7 cellular contexts compared by ENCODE assay signal in genomic region chr3:114454592-114455251, GRCh38.
A peak's percentile ranks its signal among the peaks of the same experiment; 100 is the strongest.
DNase-seq lines count a peak whose midpoint lies in the region; ATAC-seq and TF ChIP-seq lines count a peak whose summit lies in the region.

No MANE protein-coding gene starts in this region.

- no peaks in the 10 kb centered on the region for H3K9me2 ChIP-seq in OCI-LY7 (ENCODE audit: insufficient read depth, low read length)

- peak overlapping the region; percentile 40 for H3K27ac ChIP-seq in OCI-LY7 (ENCODE audit: low read depth, low read length, poor library complexity, severe bottlenecking)

- no peaks in the 10 kb centered on the region for H3K79me2 ChIP-seq in OCI-LY7 (ENCODE audit: insufficient read depth, low read depth, low read length)

- BruUV-seq in OCI-LY7 (replicated peaks; lab: Mats Ljungman, UMichigan) = no TSS peak

- H2AFZ ChIP-seq in OCI-LY7 (ENCODE audit: low read length) = peak overlapping the region; percentile 82

- peak overlapping the region; percentile 89 for H3K4me2 ChIP-seq in OCI-LY7 (ENCODE audit: low read length)

- H3K4me1 ChIP-seq in OCI-LY7 (ENCODE audit: insufficient read depth, low read length, poor library complexity, severe bottlenecking) = peaks cover 77% of the 10 kb centered on the region

- CTCF ChIA-PET in OCI-LY7 (lab: Charles Lee; ENCODE audit: unreplicated experiment) = no interaction called here

- no peaks in the 10 kb centered on the region for H3K36me3 ChIP-seq in OCI-LY7 (ENCODE audit: insufficient read depth, low read length)

- no peaks in the 10 kb centered on the region for H4K20me1 ChIP-seq in OCI-LY7 (ENCODE audit: insufficient read depth, low read length)

- DNase-seq in HFF-Myc (ENCODE audit: extremely low read depth, low read depth) (no peak), OCI-LY7 (ENCODE audit: low spot score) (peak; percentile 40), head of caudate nucleus (peak in 37 of 42 donors; percentile 16 to 83 (median 54)), renal cortical epithelial cell (ENCODE audit: low read depth) (peak; percentile 45), AG08396 (ENCODE audit: low spot score) (no peak)
- DNase-seq in stimulated activated naive CD4-positive, alpha-beta T cell treated with Interleukin-2 at 50 U/mL for 16 hours (lab: John Stamatoyannopoulos, UW) = no peak

- H3K9me3 ChIP-seq in OCI-LY7 (ENCODE audit: low read length) = no peaks in the 10 kb centered on the region

- H3K4me3 ChIP-seq in HFF-Myc (replicated peaks; ENCODE audit: low read depth, low read length) (peak overlapping the region; percentile 48), OCI-LY7 (ENCODE audit: low read depth, low read length, poor library complexity, severe bottlenecking) (peak overlapping the region; percentile 70)

- ATAC-seq in HG02840 (IDR thresholded peaks at IDR 0.05; ENCODE audit: low FRiP score, unreplicated experiment) = no peak

- intact Hi-C loops in OCI-LY7 (cut with micrococcal nuclease; ENCODE audit: unreplicated experiment) = loop anchor here (1.0 to 10.0 kb wide), 6 partner anchors 122 to 707 kb away; partner anchors contain the start of genes ATP6V1A, CCDC191, GRAMD1C and NAA50
- intact Hi-C loops in head of caudate nucleus (cut with DNase I) = loop anchor here (5.0 to 10.0 kb wide), 2 partner anchors 72 to 640 kb away; no protein-coding TSS in a partner anchor

- POLR2A ChIA-PET in OCI-LY7 (lab: Charles Lee) = interaction anchor here (0.6 to 8.6 kb wide), 7 partner anchors 8 to 233 kb away, joined by 3 to 98 read pairs (median 5); no protein-coding TSS in a partner anchor

- no peak for TF ChIP-seq CTCF in HFF-Myc (IDR thresholded peaks at IDR 0.05; ENCODE audit: low read depth, low read length, missing control alignments)
- TF ChIP-seq CTCF in OCI-LY7 (conservative IDR thresholded peaks at IDR 0.05; ENCODE audit: low read length) = peak; percentile 30; the same call in 1 of the 2 replicates

Comparison
In these comparisons a context has a peak if more than half of its experiments do, and no peak if none do; other contexts are left out.
1. DNase-seq: peak in OCI-LY7 (single experiment), head of caudate nucleus (37 of 42) and renal cortical epithelial cell (single experiment); none in HFF-Myc (single experiment), stimulated activated naive CD4-positive, alpha-beta T cell treated with Interleukin-2 at 50 U/mL for 16 hours (single experiment) and AG08396 (single experiment).